Comparison of ENCODE assay signal across 8 cellular contexts in the genomic region with DNA sequence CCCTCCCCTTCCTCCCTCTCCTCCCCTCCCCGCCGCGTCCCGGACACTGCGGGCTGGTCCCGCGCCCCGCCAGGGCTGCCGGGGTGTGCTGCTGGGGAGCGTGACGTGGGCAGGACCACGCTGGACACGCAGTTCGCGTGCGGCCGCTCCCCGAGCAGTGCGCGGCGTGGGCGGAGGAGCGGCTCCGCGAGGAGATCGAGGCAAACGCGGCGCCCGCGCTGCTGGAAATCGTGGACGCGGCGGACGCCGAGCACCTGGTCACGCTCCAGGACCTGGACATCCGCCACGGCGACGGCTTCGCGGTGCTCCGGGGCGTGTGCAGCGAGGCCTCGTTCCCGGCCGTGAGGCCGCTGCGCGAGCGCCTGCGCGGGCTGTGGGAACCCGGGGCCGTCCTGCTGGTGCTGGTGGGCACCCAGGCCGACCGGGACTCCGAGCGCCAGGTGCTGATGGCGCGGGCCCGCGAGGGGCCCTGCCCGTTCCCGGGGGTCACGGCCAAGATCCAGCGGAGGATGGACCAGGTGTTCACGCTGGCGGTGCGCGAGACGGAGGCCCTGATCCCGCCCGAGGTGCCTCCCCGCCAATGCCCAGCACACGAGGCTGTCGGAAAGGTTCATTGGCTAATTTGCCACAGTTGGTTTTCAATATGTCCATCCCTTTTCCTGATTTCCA.
DNase-seq lines count a peak whose midpoint lies in the region; ATAC-seq and TF ChIP-seq lines count a peak whose summit lies in the region.

No MANE protein-coding gene starts in this region.

- H3K36me3 Mint-ChIP-seq in glutamatergic neuron (ENCODE audit: unreplicated experiment) (peaks cover 14% of the 10 kb centered on the region), osteocyte (ENCODE audit: unreplicated experiment) (no peaks in the 10 kb centered on the region)

- no peaks in the 10 kb centered on the region for H4K20me1 ChIP-seq in SK-N-SH (ENCODE audit: insufficient read depth)

- no peaks in the 10 kb centered on the region for H3K9me3 ChIP-seq in SK-N-SH

- H3K79me2 ChIP-seq in SK-N-SH (ENCODE audit: insufficient read depth) = no peaks in the 10 kb centered on the region

- H3K4me1 Mint-ChIP-seq in glutamatergic neuron (ENCODE audit: low read depth, unreplicated experiment) (peaks cover 1% of the 10 kb centered on the region), osteocyte (ENCODE audit: unreplicated experiment) (peaks cover 17% of the 10 kb centered on the region)

- no peak for TF ChIP-seq RAD21 in SK-N-SH (IDR thresholded peaks at IDR 0.05; ENCODE audit: low read length)

- H3K27ac Mint-ChIP-seq in glutamatergic neuron (ENCODE audit: unreplicated experiment) = no peak overlapping the region
- no peak overlapping the region for H3K27ac Mint-ChIP-seq in osteocyte (ENCODE audit: unreplicated experiment)

- H3K27me3 ChIP-seq in SK-N-SH (ENCODE audit: insufficient read depth) = no peaks in the 10 kb centered on the region

- H3K9ac ChIP-seq in SK-N-SH = no peak overlapping the region

- WGBS in SK-N-SH (ENCODE audit: low lambda C conversion rate) = 50% methylated on average over 30 of the region's 80 CpGs

- no peak for TF ChIP-seq EP300 in SK-N-SH (IDR thresholded peaks at IDR 0.05; ENCODE audit: borderline replicate concordance in 1 of 2, low read depth in 1 of 2, low read length in 1 of 2)

- TF ChIP-seq CTCF in SK-N-SH (IDR thresholded peaks at IDR 0.05) = no peak
- TF ChIP-seq CTCF in glutamatergic neuron (IDR thresholded peaks at IDR 0.05; ENCODE audit: partially characterized antibody, unreplicated experiment) = no peak
- TF ChIP-seq CTCF in osteocyte (IDR thresholded peaks at IDR 0.05) = no peak

- peaks cover 4% of the 10 kb centered on the region for H3K27me3 Mint-ChIP-seq in glutamatergic neuron (ENCODE audit: unreplicated experiment)
- H3K27me3 Mint-ChIP-seq in osteocyte (ENCODE audit: unreplicated experiment) = peaks cover 12% of the 10 kb centered on the region

- H3K4me3 ChIP-seq in SK-N-SH (ENCODE audit: low read depth in 2 of 2, low read length in 1 of 2) = peak overlapping the region in 1 of 2 experiments; percentile 37; a peak in 2 of 4 replicates

- H3F3A ChIP-seq in SK-N-SH (replicated peaks; ENCODE audit: insufficient read depth) = peaks cover 8% of the 10 kb centered on the region

- H3K36me3 ChIP-seq in SK-N-SH (replicated peaks in 1 of 2; ENCODE audit: control insufficient read depth in 1 of 2, insufficient read depth in 2 of 2, low read length in 1 of 2) = no peaks in the 10 kb centered on the region

- H3K4me1 ChIP-seq in SK-N-SH (ENCODE audit: control insufficient read depth in 1 of 2, insufficient read depth in 2 of 2, low read depth in 1 of 2, low read length in 1 of 2) = peaks cover 0 to 2% of the 10 kb centered on the region in 2 experiments; a peak in 1 of 4 replicates

- peak overlapping the region; percentile 60; the same call in 1 of the 2 replicates for H3K4me2 ChIP-seq in SK-N-SH

- POLR2A ChIA-PET in SK-N-SH (lab: Yijun Ruan, JAX) = no interaction called here

- CTCF ChIA-PET in SK-N-SH (lab: Yijun Ruan, JAX) = interaction anchor here (0.7 to 2.9 kb wide), 4 partner anchors 25 to 103 kb away, joined by 3 to 21 read pairs (median 4); no protein-coding TSS in a partner anchor

- peak overlapping the region; percentile 41; the same call in 1 of the 2 replicates for H2AFZ ChIP-seq in SK-N-SH (ENCODE audit: low read depth)

- DNase-seq in AG08395 (ENCODE audit: low spot score) (peak; percentile 40), SK-N-SH (peak; percentile 79), glutamatergic neuron (no peak), osteocyte (ENCODE audit: extremely low spot score, unreplicated experiment) (no peak), SKM-1 (lab: John Stamatoyannopoulos, UW; ENCODE audit: unreplicated experiment) (no peak)
- DNase-seq in stimulated activated naive CD8-positive, alpha-beta T cell treated with anti-CD3 and anti-CD28 coated beads, Interleukin-15, Interleukin-2, amounts not matched to agents 100 U/mL and 50 U/mL, for 24 hours = no peak
- no peak for DNase-seq in activated T-cell treated with anti-CD3 and anti-CD28 coated beads, Interleukin-2, amount 50 U/mL, for 48 hours

- no peaks in the 10 kb centered on the region for H3K9me2 ChIP-seq in SK-N-SH

- ATAC-seq in stimulated activated naive CD8-positive, alpha-beta T cell treated with anti-CD3 and anti-CD28 coated beads, Interleukin-15, Interleukin-2, amounts not matched to agents 100 U/mL and 50 U/mL, for 24 hours = no peak
- ATAC-seq in HG03095 (IDR thresholded peaks at IDR 0.05; ENCODE audit: unreplicated experiment) = no peak

- H3K27ac ChIP-seq in SK-N-SH (ENCODE audit: low read depth in 2 of 2, low read length in 1 of 2) = no peak overlapping the region

- H3K4me3 Mint-ChIP-seq in glutamatergic neuron (ENCODE audit: unreplicated experiment) (peak overlapping the region; percentile 75), osteocyte (ENCODE audit: unreplicated experiment) (peak overlapping the region; percentile 57)

- H3K9me3 Mint-ChIP-seq in glutamatergic neuron (ENCODE audit: unreplicated experiment) (peaks cover 3% of the 10 kb centered on the region), osteocyte (ENCODE audit: unreplicated experiment) (no peaks in the 10 kb centered on the region)

TF ChIP-seq in SK-N-SH, 30 proteins besides CTCF, POLR2A, EP300 and RAD21:
- TF ChIP-seq, protein P1, sequence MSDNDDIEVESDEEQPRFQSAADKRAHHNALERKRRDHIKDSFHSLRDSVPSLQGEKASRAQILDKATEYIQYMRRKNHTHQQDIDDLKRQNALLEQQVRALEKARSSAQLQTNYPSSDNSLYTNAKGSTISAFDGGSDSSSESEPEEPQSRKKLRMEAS (IDR thresholded peaks at IDR 0.05; ENCODE audit: low read depth) = 0 out of 2 replicates have a peak, but pooled peaks have one; percentile 33
- TF ChIP-seq NRF1 (IDR thresholded peaks at IDR 0.05; ENCODE audit: low read depth, low read length) = peak; percentile 31; the same call in 1 of the 2 replicates
- TF ChIP-seq TAF1 (IDR thresholded peaks at IDR 0.05; ENCODE audit: borderline replicate concordance, low read depth, low read length) = no peak
TF ChIP-seq in SK-N-SH: peak in this region for 2.

Comparison
In these comparisons a context has a peak if more than half of its experiments do, and no peak if none do; other contexts are left out.
1. DNase-seq: peak in AG08395 (single experiment) and SK-N-SH (single experiment); none in glutamatergic neuron (single experiment), osteocyte (single experiment), stimulated activated naive CD8-positive, alpha-beta T cell treated with anti-CD3 and anti-CD28 coated beads, Interleukin-15, Interleukin-2, amounts not matched to agents 100 U/mL and 50 U/mL, for 24 hours (single experiment), SKM-1 (single experiment) and activated T-cell treated with anti-CD3 and anti-CD28 coated beads, Interleukin-2, amount 50 U/mL, for 48 hours (0 of 2).